In the genomic region with DNA sequence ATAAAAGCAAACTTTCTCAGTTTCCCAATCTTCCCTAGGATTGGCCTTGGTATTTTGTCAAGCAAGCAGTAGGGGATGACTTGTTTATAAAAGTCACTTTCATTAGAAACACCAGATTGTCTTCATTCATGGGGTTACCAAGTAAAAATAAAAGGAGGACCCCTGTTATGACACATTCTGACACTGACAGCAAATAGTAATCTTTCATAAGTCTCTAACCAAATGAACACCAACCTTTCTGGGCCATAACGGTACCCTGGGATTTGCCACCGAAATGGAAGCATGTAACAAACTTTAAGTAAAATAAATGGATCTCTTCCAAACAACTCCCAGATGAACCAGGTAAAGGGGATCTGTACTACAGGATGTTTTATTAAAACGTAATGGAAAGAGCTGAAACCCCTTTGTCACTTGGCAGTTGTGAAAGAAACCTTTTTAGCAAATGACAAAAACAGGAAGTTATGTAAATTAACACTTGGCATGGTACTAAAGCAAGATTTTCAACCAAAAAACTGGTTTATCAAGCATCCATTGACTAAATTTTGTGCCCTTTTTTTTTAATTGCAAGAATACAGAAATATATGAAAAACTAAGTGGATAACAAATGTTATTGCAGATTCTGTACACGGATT, we compare ENCODE assay signal across 20 cellular contexts.
A peak's percentile ranks its signal among the peaks of the same experiment; 100 is the strongest.
DNase-seq lines count a peak whose midpoint lies in the region; ATAC-seq lines count a peak whose summit lies in the region.
"Had no signal": no experiment of that assay in that cellular context is flagged by ENCODE, and none has a peak within 500 bp of the region (broad histone marks: within the 10 kb centered on the region; RNA-seq: fewer than 3 reads in every experiment).

No MANE protein-coding gene starts in this region.

- H3K27ac ChIP-seq in caudate nucleus (ENCODE audit: low read depth, low read length), result no peak overlapping the region
- H3K27ac ChIP-seq: esophagus muscularis mucosa, left ventricle myocardium inferior had no signal

- no peaks in the 10 kb centered on the region for H3K36me3 Mint-ChIP-seq in T-helper 17 cell (ENCODE audit: low read depth)

- ATAC-seq in GM18498 (IDR thresholded peaks at IDR 0.05; ENCODE audit: unreplicated experiment) (peak; percentile 77), GM19455 (IDR thresholded peaks at IDR 0.05; ENCODE audit: unreplicated experiment) (peak; percentile 57), HG03039 (IDR thresholded peaks at IDR 0.05; ENCODE audit: unreplicated experiment) (peak; percentile 67), T-helper 17 cell (no peak)
- ATAC-seq: GM23338, right cardiac atrium had no signal

- H3K27me3 Mint-ChIP-seq in T-helper 17 cell, result peaks cover 20% of the 10 kb centered on the region

- DNase-seq in NOMO-1 treated with DMSO at 0.1 percent for 48 hours (lab: John Stamatoyannopoulos, UW; ENCODE audit: unreplicated experiment) (peak; percentile 83), T-helper 17 cell (no peak), 8988T (no peak), Ammon's horn (ENCODE audit: low spot score) (no peak), caudate nucleus (lab: John Stamatoyannopoulos, UW) (no peak)
- DNase-seq: activated CD4-positive, alpha-beta T cell treated with anti-CD3 and anti-CD28 coated beads for 48 hours; activated T-cell treated with anti-CD3 and anti-CD28 coated beads, Interleukin-2, amount 50 U/mL, for 48 hours; hippocampal formation; left ventricle myocardium inferior; NCI-H187 treated with DMSO at 0.1 percent for 48 hours; nephron progenitor cell; right cardiac atrium; stimulated activated CD4-positive, alpha-beta T cell treated with anti-CD3 and anti-CD28 coated beads, Interleukin-4, amount 100 ng/mL, for 4 hours; stimulated activated naive CD4-positive, alpha-beta T cell treated with Interleukin-2 at 50 U/mL for 16 hours; T-helper 1 cell had no signal

- no peak overlapping the region for H3K27ac Mint-ChIP-seq in T-helper 17 cell
- H3K27ac Mint-ChIP-seq: nephron progenitor cell had no signal

- no peaks in the 10 kb centered on the region for H3K4me1 Mint-ChIP-seq in T-helper 17 cell
- H3K4me1 Mint-ChIP-seq: nephron progenitor cell had no signal

- no peaks in the 10 kb centered on the region for H3K9me3 ChIP-seq in T-helper 17 cell (ENCODE audit: control insufficient read depth, low read length, poor library complexity, severe bottlenecking)
- H3K9me3 ChIP-seq: esophagus muscularis mucosa had no signal

- H3K4me3 Mint-ChIP-seq in T-helper 17 cell, result no peak overlapping the region
- H3K4me3 Mint-ChIP-seq: GM23338, nephron progenitor cell had no signal
